8 cellular contexts compared by ENCODE assay signal in genomic region chr6:142850653-142851434, GRCh38.
DNase-seq lines count a peak whose midpoint lies in the region; ATAC-seq, FAIRE-seq and TF ChIP-seq lines count a peak whose summit lies in the region.

No MANE protein-coding gene starts in this region.

- BruUV-seq in GM12878 (replicated peaks; lab: Mats Ljungman, UMichigan), result no TSS peak

- H4K20me1 ChIP-seq in KMS-11 (ENCODE audit: insufficient read depth) (no peaks in the 10 kb centered on the region), GM12878 (ENCODE audit: control insufficient read depth, insufficient read depth) (no peaks in the 10 kb centered on the region)

- peaks cover 99% of the 10 kb centered on the region for H3K4me1 ChIP-seq in CD8-positive, alpha-beta memory T cell (ENCODE audit: insufficient read depth, low read length)
- peaks cover 100% of the 10 kb centered on the region for H3K4me1 ChIP-seq in KMS-11 (ENCODE audit: low read depth, poor library complexity, severe bottlenecking)
- H3K4me1 ChIP-seq in GM12878 (ENCODE audit: control insufficient read depth, insufficient read depth, low read length), result peaks cover 96% of the 10 kb centered on the region
- H3K4me1 ChIP-seq in right cardiac atrium (ENCODE audit: control insufficient read depth, insufficient read depth, low read length), result peaks cover 12% of the 10 kb centered on the region
- H3K4me1 ChIP-seq in right lobe of liver, result peaks cover 0 to 32% (median 14%) of the 10 kb centered on the region in 4 donors

- no peaks in the 10 kb centered on the region for H3K36me3 ChIP-seq in CD8-positive, alpha-beta memory T cell (ENCODE audit: insufficient read depth, low read length)
- H3K36me3 ChIP-seq in KMS-11 (ENCODE audit: insufficient read depth), result no peaks in the 10 kb centered on the region
- H3K36me3 ChIP-seq in GM12878 (ENCODE audit: control insufficient read depth in 2 of 2, insufficient read depth in 2 of 2, low read length in 1 of 2), result no peaks in the 10 kb centered on the region; a peak in 1 of 4 replicates
- no peaks in the 10 kb centered on the region for H3K36me3 ChIP-seq in right lobe of liver

- CTCF ChIA-PET in CD8-positive, alpha-beta memory T cell (lab: Charles Lee), result no interaction called here
- CTCF ChIA-PET in GM12878 (lab: Yijun Ruan, JAX), result interaction anchor here (0.7 to 1.2 kb wide), 4 partner anchors 30 to 104 kb away, joined by 3 to 4 read pairs (median 4); no protein-coding TSS in a partner anchor

- RAD21 ChIA-PET in GM12878 (lab: Charles Lee; ENCODE audit: unreplicated experiment), result interaction anchor here (0.8 to 17.8 kb wide), 13 partner anchors 9 to 85 kb away, joined by 3 to 374 read pairs (median 21); no protein-coding TSS in a partner anchor

- TF ChIP-seq POLR2A in GM12878 (IDR thresholded peaks at IDR 0.05; ENCODE audit: low read depth, low read length) (0 out of 2 replicates have a peak, but pooled peaks have one; percentile 37), right lobe of liver (IDR thresholded peaks at IDR 0.05) (no peak)

- TF ChIP-seq EP300 in GM12878 (IDR thresholded peaks at IDR 0.05; ENCODE audit: borderline replicate concordance in 1 of 2, control insufficient read depth in 1 of 2, low read depth in 2 of 2, low read length in 2 of 2), result peak; percentile 63 to 64; a peak in 3 of 4 replicates

- TF ChIP-seq CTCF in KMS-11 (conservative IDR thresholded peaks at IDR 0.05; ENCODE audit: low read depth, low read length) (no peak), GM12878 (IDR thresholded peaks at IDR 0.05 in 2 of 3, conservative IDR thresholded peaks at IDR 0.05 in 1 of 3; ENCODE audit: control insufficient read depth in 2 of 3, extremely low read depth in 1 of 3, insufficient read depth in 1 of 3, low read depth in 3 of 3, low read length in 3 of 3) (no peak), right lobe of liver (IDR thresholded peaks at IDR 0.05) (no peak)

- peak; percentile 46 for TF ChIP-seq RAD21 in GM12878 (IDR thresholded peaks at IDR 0.05; ENCODE audit: insufficient read depth, low read depth, low read length)

- H3K4me3 Mint-ChIP-seq in CD8-positive, alpha-beta memory T cell, result peak overlapping the region; percentile 55 to 83 (median 71)

- in situ Hi-C loops in GM12878 (cut with MboI), result no loop called here

- ATAC-seq in GM19468 (IDR thresholded peaks at IDR 0.05; ENCODE audit: extremely low read depth, unreplicated experiment) (peak; percentile 44), GM12878 (peak; percentile 57), esophagus mucosa (no peak), HG02763 (IDR thresholded peaks at IDR 0.05; ENCODE audit: unreplicated experiment) (no peak), right cardiac atrium (no peak), right lobe of liver (no peak)

- no peaks in the 10 kb centered on the region for H3K27me3 ChIP-seq in CD8-positive, alpha-beta memory T cell (ENCODE audit: insufficient read depth, low read length, poor library complexity, severe bottlenecking)
- H3K27me3 ChIP-seq in KMS-11 (ENCODE audit: insufficient read depth, low read depth), result no peaks in the 10 kb centered on the region
- no peaks in the 10 kb centered on the region for H3K27me3 ChIP-seq in GM12878 (replicated peaks in 1 of 2; ENCODE audit: control insufficient read depth in 2 of 2, insufficient read depth in 2 of 2, low read length in 1 of 2)
- no peaks in the 10 kb centered on the region for H3K27me3 ChIP-seq in right cardiac atrium (ENCODE audit: control insufficient read depth, insufficient read depth)
- no peaks in the 10 kb centered on the region for H3K27me3 ChIP-seq in right lobe of liver

- peaks cover 0 to 3% (median 0%) of the 10 kb centered on the region in 3 donors for H3K36me3 Mint-ChIP-seq in CD8-positive, alpha-beta memory T cell

- SMC1A ChIA-PET in GM12878 (lab: Charles Lee; ENCODE audit: uncharacterized antibody, unreplicated experiment), result interaction anchor here (0.6 to 16.2 kb wide), 14 partner anchors 8 to 102 kb away, joined by 3 to 287 read pairs (median 8); no protein-coding TSS in a partner anchor

- peaks cover 91 to 100% (median 99%) of the 10 kb centered on the region in 3 donors for H3K4me1 Mint-ChIP-seq in CD8-positive, alpha-beta memory T cell

- H3K27ac ChIP-seq in CD8-positive, alpha-beta memory T cell (ENCODE audit: low read depth, low read length), result no peak overlapping the region
- H3K27ac ChIP-seq in KMS-11 (no peak overlapping the region), GM12878 (ENCODE audit: control insufficient read depth, insufficient read depth) (peak overlapping the region; percentile 98), right cardiac atrium (ENCODE audit: low read length) (no peak overlapping the region), right lobe of liver (peak overlapping the region in 1 of 3 donors; percentile 2)

- H3K79me2 ChIP-seq in KMS-11 (ENCODE audit: insufficient read depth, low read depth), result peaks cover 27% of the 10 kb centered on the region; the same call in 1 of the 2 replicates
- H3K79me2 ChIP-seq in GM12878 (ENCODE audit: control insufficient read depth, insufficient read depth, low read length), result peaks cover 94% of the 10 kb centered on the region

- H3K27ac Mint-ChIP-seq in CD8-positive, alpha-beta memory T cell, result peak overlapping the region; percentile 81 to 96 (median 88)

- WGBS in GM12878 (ENCODE audit: insufficient coverage, insufficient replicate concordance, low lambda C conversion rate, missing lambda C conversion rate), result 2% methylated on average over 3 of the region's 3 CpGs
- 62% methylated on average over 3 of the region's 3 CpGs for WGBS in right cardiac atrium
- 61% methylated on average over 3 of the region's 3 CpGs for WGBS in right lobe of liver (ENCODE audit: insufficient coverage, low coverage, low lambda C conversion rate, missing lambda C conversion rate)

- H3K9ac ChIP-seq in KMS-11 (no peak overlapping the region), GM12878 (ENCODE audit: control insufficient read depth, insufficient read depth, low read length) (peak overlapping the region; percentile 11; the same call in 1 of the 2 replicates)

- no peaks in the 10 kb centered on the region for H3K9me3 ChIP-seq in CD8-positive, alpha-beta memory T cell (ENCODE audit: low read length)
- H3K9me3 ChIP-seq in GM12878 (replicated peaks; ENCODE audit: control insufficient read depth, insufficient read depth, low read length) (no peaks in the 10 kb centered on the region), right cardiac atrium (ENCODE audit: control insufficient read depth, low read length) (no peaks in the 10 kb centered on the region), right lobe of liver (no peaks in the 10 kb centered on the region)

- no peaks in the 10 kb centered on the region for H3K27me3 Mint-ChIP-seq in CD8-positive, alpha-beta memory T cell

- DNase-seq in CD8-positive, alpha-beta memory T cell, result peak in 2 of 5 donors; percentile 24 to 60
- peak; percentile 64 for DNase-seq in GM12878 (ENCODE audit: low read depth, low spot score)
- no peak for DNase-seq in right cardiac atrium
- DNase-seq in right lobe of liver, result no peak

- H3K4me3 ChIP-seq in CD8-positive, alpha-beta memory T cell (ENCODE audit: low read length), result peak overlapping the region; percentile 2
- H3K4me3 ChIP-seq in KMS-11 (IDR thresholded peaks at IDR 0.05; ENCODE audit: insufficient read depth, low read depth, low read length), result no peak overlapping the region
- H3K4me3 ChIP-seq in GM12878, result peak overlapping the region; percentile 26; the same call in 1 of the 2 replicates
- no peak overlapping the region for H3K4me3 ChIP-seq in right cardiac atrium (ENCODE audit: low read length)
- H3K4me3 ChIP-seq in right lobe of liver, result no peak overlapping the region

- POLR2A ChIA-PET in CD8-positive, alpha-beta memory T cell (lab: Charles Lee), result interaction anchor here (1.0 kb wide), 1 partner anchor 76 kb away, joined by 4 read pairs; no protein-coding TSS in a partner anchor
- POLR2A ChIA-PET in GM12878 (lab: Charles Lee), result interaction anchor here (1.2 kb wide), 2 partner anchors 28 to 48 kb away, joined by 4 read pairs; no protein-coding TSS in a partner anchor

- H3K4me2 ChIP-seq in KMS-11 (peak overlapping the region; percentile 6; the same call in 1 of the 2 replicates), GM12878 (ENCODE audit: control insufficient read depth, insufficient read depth) (peak overlapping the region; percentile 49)

- H3K9me3 Mint-ChIP-seq in CD8-positive, alpha-beta memory T cell, result no peaks in the 10 kb centered on the region

- FAIRE-seq in GM12878 (lab: Jason Lieb, UNC), result peak; percentile 69

- H2AFZ ChIP-seq in KMS-11 (ENCODE audit: low read depth) (no peak overlapping the region), GM12878 (ENCODE audit: control insufficient read depth, low read depth, low read length) (no peak overlapping the region)

- intact Hi-C loops in GM12878 (cut with micrococcal nuclease; ENCODE audit: unreplicated experiment) (loop anchor here (2.0 to 5.0 kb wide), 2 partner anchors 62 to 576 kb away; no protein-coding TSS in a partner anchor), right cardiac atrium (cut with DNase I) (no loop called here), right lobe of liver (cut with DNase I) (no loop called here)

TF ChIP-seq in GM12878, 131 proteins besides CTCF, POLR2A, EP300 and RAD21 (continues in another document):
- TF ChIP-seq POU2F2 (IDR thresholded peaks at IDR 0.05; ENCODE audit: borderline replicate concordance, low read depth, low read length) (no peak), NBN (IDR thresholded peaks at IDR 0.05) (no peak), ATF3 (IDR thresholded peaks at IDR 0.05; ENCODE audit: borderline replicate concordance, extremely low read depth, low read depth, low read length) (no peak), MEF2A (IDR thresholded peaks at IDR 0.05; ENCODE audit: insufficient read depth, low read depth, low read length) (0 out of 2 replicates have a peak, but pooled peaks have one; percentile 16), USF2 (IDR thresholded peaks at IDR 0.05; ENCODE audit: borderline replicate concordance, low read depth, low read length) (no peak)

Comparison
In these comparisons a context has a peak if more than half of its experiments do, and no peak if none do; other contexts are left out.
1. H3K4me3 ChIP-seq: peak in CD8-positive, alpha-beta memory T cell (single experiment) and GM12878 (single experiment); none in KMS-11 (single experiment), right cardiac atrium (single experiment) and right lobe of liver (0 of 3).
2. ATAC-seq: peak in GM19468 (single experiment) and GM12878 (single experiment); none in esophagus mucosa (single experiment), HG02763 (single experiment), right cardiac atrium (0 of 2) and right lobe of liver (0 of 4).